ENCODE assay signal across 19 cellular contexts in the genomic region with DNA sequence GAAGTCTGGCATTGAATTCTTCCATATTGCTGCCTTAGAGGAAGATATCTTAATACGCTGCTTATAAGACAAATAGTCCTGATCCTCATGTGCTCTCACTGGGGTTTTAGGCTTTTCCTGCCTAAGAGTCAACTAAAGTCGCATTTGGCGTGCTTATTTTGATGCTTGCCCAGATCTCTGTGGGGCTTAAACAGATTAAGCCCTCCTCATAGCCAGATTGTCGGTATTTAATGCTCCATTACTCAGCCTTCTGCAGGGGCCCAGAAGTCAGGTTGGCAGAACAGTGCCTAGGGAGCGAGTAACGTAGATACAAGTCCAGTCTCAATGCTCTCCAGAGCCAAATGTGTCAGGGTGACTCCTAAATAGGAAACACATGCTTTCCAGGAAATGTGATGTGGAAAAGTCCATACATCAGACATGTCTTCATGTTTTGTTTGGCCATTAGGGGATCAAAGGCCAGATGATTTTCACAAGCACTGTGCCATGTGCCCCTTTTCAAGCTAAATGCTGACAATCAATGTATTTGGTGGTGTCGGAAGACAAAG.
"Had no signal": no experiment of that assay in that cellular context is flagged by ENCODE, and none has a peak within 500 bp of the region (broad histone marks: within the 10 kb centered on the region; RNA-seq: fewer than 3 reads in every experiment).

No MANE protein-coding gene starts in this region.

- H3K4me3 Mint-ChIP-seq: activated naive CD4-positive, alpha-beta T cell treated with anti-CD3 and anti-CD28 coated beads, Interleukin-2, amount 50 U/mL, for 24 hours; activated T-cell treated with anti-CD3 and anti-CD28 coated beads, Interleukin-2, amount 50 U/mL, for 72 hours; T-cell had no signal

- H3K27me3 ChIP-seq: ascending aorta, esophagus muscularis mucosa, gastrocnemius medialis, heart left ventricle, pancreas, upper lobe of right lung had no signal

- H3K27ac Mint-ChIP-seq: activated naive CD4-positive, alpha-beta T cell treated with anti-CD3 and anti-CD28 coated beads, Interleukin-2, amount 50 U/mL, for 24 hours; activated T-cell treated with anti-CD3 and anti-CD28 coated beads, Interleukin-2, amount 50 U/mL, for 72 hours; T-cell had no signal

- H3K4me3 ChIP-seq: ascending aorta, esophagus muscularis mucosa, gastrocnemius medialis, heart left ventricle, left ventricle myocardium inferior, pancreas, upper lobe of right lung had no signal

- DNase-seq: activated CD4-positive, alpha-beta T cell treated with anti-CD3 and anti-CD28 coated beads, Interleukin-2, amount 50 U/mL, for 4 hours; activated effector memory CD4-positive, alpha-beta T cell treated with anti-CD3 and anti-CD28 coated beads, Interleukin-2, amount 50 U/mL, for 16 hours; activated T-cell treated with anti-CD3 and anti-CD28 coated beads, Interleukin-2, amount 50 U/mL, for 72 hours; cortex of kidney; effector CD4-positive, alpha-beta T cell; gastrocnemius medialis; heart left ventricle; kidney glomerular epithelial cell; left ventricle myocardium inferior; pancreas; stimulated activated CD4-positive, alpha-beta T cell treated with anti-CD3 and anti-CD28 coated beads, Interleukin-12 subunit alpha, Interleukin-12 subunit beta, amount 100 ng/mL, for 4 hours; stimulated activated CD4-positive, alpha-beta T cell treated with anti-CD3 and anti-CD28 coated beads, Interleukin-1b, Interleukin-23, amount 100 ng/mL, for 48 hours; stimulated activated CD8-positive, alpha-beta memory T cell treated with anti-CD3 and anti-CD28 coated beads, Interleukin-4, amount 100 ng/mL, for 48 hours; stimulated activated naive CD4-positive, alpha-beta T cell; T-cell; upper lobe of right lung had no signal

- H3K9me3 ChIP-seq: ascending aorta, esophagus muscularis mucosa, gastrocnemius medialis, left ventricle myocardium inferior, pancreas, upper lobe of right lung had no signal

- H3K4me1 ChIP-seq: ascending aorta, esophagus muscularis mucosa, gastrocnemius medialis, heart left ventricle, left ventricle myocardium inferior, pancreas, upper lobe of right lung had no signal

- H3K27ac ChIP-seq: ascending aorta, esophagus muscularis mucosa, gastrocnemius medialis, heart left ventricle, left ventricle myocardium inferior, pancreas, upper lobe of right lung had no signal

- H3K36me3 Mint-ChIP-seq: activated naive CD4-positive, alpha-beta T cell treated with anti-CD3 and anti-CD28 coated beads, Interleukin-2, amount 50 U/mL, for 24 hours; T-cell had no signal

- H3K36me3 ChIP-seq: ascending aorta, esophagus muscularis mucosa, gastrocnemius medialis, heart left ventricle, left ventricle myocardium inferior, pancreas, upper lobe of right lung had no signal

- ATAC-seq: activated T-cell treated with anti-CD3 and anti-CD28 coated beads, Interleukin-2, amount 50 U/mL, for 72 hours; gastrocnemius medialis; heart left ventricle; pancreas; T-cell; upper lobe of right lung had no signal

- H3K9me3 Mint-ChIP-seq: activated naive CD4-positive, alpha-beta T cell treated with anti-CD3 and anti-CD28 coated beads, Interleukin-2, amount 50 U/mL, for 24 hours; activated T-cell treated with anti-CD3 and anti-CD28 coated beads, Interleukin-2, amount 50 U/mL, for 72 hours; T-cell had no signal
